23 cellular contexts compared by ENCODE assay signal in genomic region chr1:59544615-59545014, GRCh38.
"Had no signal": no experiment of that assay in that cellular context is flagged by ENCODE, and none has a peak within 500 bp of the region (broad histone marks: within the 10 kb centered on the region; RNA-seq: fewer than 3 reads in every experiment).

No MANE protein-coding gene starts in this region.

- H3K4me3 Mint-ChIP-seq: activated CD4-positive, alpha-beta T cell treated with anti-CD3 and anti-CD28 coated beads, Interleukin-2, amount 10 ng/mL, durations not matched to agents 7 days and 5 days; activated naive CD4-positive, alpha-beta T cell treated with anti-CD3 and anti-CD28 coated beads for 36 hours; activated naive CD8-positive, alpha-beta T cell treated with anti-CD3 and anti-CD28 coated beads, Interleukin-2, amount 10 ng/mL, durations not matched to agents 7 days and 5 days; activated T-cell treated with anti-CD3 and anti-CD28 coated beads, Interleukin-2, amount 50 U/mL, for 4 hours; brain; neural progenitor cell had no signal

- FAIRE-seq: endothelial cell of umbilical vein had no signal

- H3K4me3 ChIP-seq: left ventricle myocardium inferior, neural progenitor cell, spleen, stomach, suprapubic skin, tibial nerve had no signal

- H3K9me3 ChIP-seq: left ventricle myocardium inferior, SK-N-SH, spleen, stomach, suprapubic skin, tibial nerve had no signal

- H3K36me3 ChIP-seq: left ventricle myocardium inferior, neural progenitor cell, spleen, stomach, suprapubic skin, tibial nerve had no signal

- H3K4me1 ChIP-seq: suprapubic skin had no signal

- H3K4me2 ChIP-seq: neural progenitor cell, SK-N-SH had no signal

- H3K9me3 Mint-ChIP-seq: activated CD4-positive, alpha-beta T cell treated with anti-CD3 and anti-CD28 coated beads, Interleukin-2, amount 10 ng/mL, durations not matched to agents 7 days and 5 days; activated naive CD4-positive, alpha-beta T cell treated with anti-CD3 and anti-CD28 coated beads for 36 hours; activated naive CD8-positive, alpha-beta T cell treated with anti-CD3 and anti-CD28 coated beads, Interleukin-2, amount 10 ng/mL, durations not matched to agents 7 days and 5 days; activated T-cell treated with anti-CD3 and anti-CD28 coated beads, Interleukin-2, amount 50 U/mL, for 4 hours; brain; neural progenitor cell had no signal

- H3K27ac Mint-ChIP-seq: activated CD4-positive, alpha-beta T cell treated with anti-CD3 and anti-CD28 coated beads, Interleukin-2, amount 10 ng/mL, durations not matched to agents 7 days and 5 days; activated naive CD4-positive, alpha-beta T cell treated with anti-CD3 and anti-CD28 coated beads for 36 hours; activated naive CD8-positive, alpha-beta T cell treated with anti-CD3 and anti-CD28 coated beads, Interleukin-2, amount 10 ng/mL, durations not matched to agents 7 days and 5 days; neural progenitor cell had no signal

- H3K27me3 Mint-ChIP-seq: activated CD4-positive, alpha-beta T cell treated with anti-CD3 and anti-CD28 coated beads, Interleukin-2, amount 10 ng/mL, durations not matched to agents 7 days and 5 days; activated naive CD8-positive, alpha-beta T cell treated with anti-CD3 and anti-CD28 coated beads, Interleukin-2, amount 10 ng/mL, durations not matched to agents 7 days and 5 days; brain had no signal

- H2AFZ ChIP-seq: neural progenitor cell had no signal

- H3K27ac ChIP-seq: left ventricle myocardium inferior, neural progenitor cell, spleen, suprapubic skin, tibial nerve had no signal

- H3K36me3 Mint-ChIP-seq: brain, neural progenitor cell had no signal

- H3K27me3 ChIP-seq: neural progenitor cell, spleen, stomach, suprapubic skin, tibial nerve had no signal

- ATAC-seq: activated CD4-positive, CD25-positive, alpha-beta regulatory T cell treated with anti-CD3 and anti-CD28 coated beads, Interleukin-2, amount 50 U/mL, for 24 hours; activated T-cell treated with anti-CD3 and anti-CD28 coated beads, Interleukin-2, amount 50 U/mL, for 4 hours; esophagus mucosa had no signal

- H3K9ac ChIP-seq: neural progenitor cell, SK-N-SH had no signal

- DNase-seq: activated CD4-positive, alpha-beta T cell treated with anti-CD3 and anti-CD28 coated beads, Interleukin-2, amount 10 ng/mL, durations not matched to agents 7 days and 5 days; activated CD8-positive, alpha-beta memory T cell treated with anti-CD3 and anti-CD28 coated beads for 24 hours; activated CD8-positive, alpha-beta memory T cell treated with anti-CD3 and anti-CD28 coated beads, Interleukin-2, amount 50 U/mL, for 48 hours; activated effector memory CD4-positive, alpha-beta T cell treated with Interleukin-2 at 50 U/mL for 16 hours; activated naive CD4-positive, alpha-beta T cell treated with anti-CD3 and anti-CD28 coated beads for 36 hours; activated naive CD8-positive, alpha-beta T cell treated with anti-CD3 and anti-CD28 coated beads, Interleukin-2, amount 10 ng/mL, durations not matched to agents 7 days and 5 days; activated T-cell treated with anti-CD3 and anti-CD28 coated beads, Interleukin-2, amount 50 U/mL, for 4 hours; caudate nucleus; dermis blood vessel endothelial cell; effector CD8-positive, alpha-beta T cell; foreskin melanocyte; left ventricle myocardium inferior; SK-N-SH; spleen; stimulated activated CD4-positive, alpha-beta T cell treated with anti-CD3 and anti-CD28 coated beads, Interleukin-4, amount 100 ng/mL, for 24 hours; stomach had no signal
